1 cellular context compared by ENCODE assay signal in the genomic region with DNA sequence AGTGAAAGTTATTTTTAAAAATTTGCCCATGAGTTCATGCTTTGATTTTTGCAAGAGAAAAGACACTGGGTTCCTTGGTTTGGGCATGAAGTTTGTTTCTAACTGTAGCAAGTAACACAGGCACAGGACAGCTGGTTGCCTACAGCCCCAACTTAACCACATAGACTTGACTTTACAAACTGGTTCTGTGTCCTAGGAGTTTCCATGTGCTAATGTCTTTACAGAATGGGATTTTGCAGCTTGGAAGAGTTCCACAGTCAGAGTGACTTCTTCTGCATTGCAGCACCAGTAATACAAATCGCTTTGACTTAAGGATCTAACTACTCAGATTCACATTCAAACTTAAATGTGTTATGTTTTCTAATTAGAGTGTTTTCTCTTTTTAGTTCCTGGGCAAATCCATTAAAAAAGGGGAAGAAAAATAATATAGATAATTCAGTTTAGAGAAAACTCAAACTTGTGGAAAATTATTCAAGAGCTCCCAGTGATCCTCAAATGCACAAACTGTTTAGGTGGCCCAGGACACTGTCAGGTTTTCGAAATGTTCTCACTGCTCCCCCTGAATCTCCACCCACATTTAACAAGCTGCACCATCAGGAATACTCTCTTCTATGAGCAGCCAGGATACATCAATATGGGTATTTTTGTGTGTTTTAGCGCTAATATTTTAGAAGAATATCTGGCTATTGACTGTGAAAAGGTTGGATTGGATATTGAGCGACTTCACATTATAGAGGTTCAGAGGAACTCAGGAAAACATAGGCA.
TF ChIP-seq lines count a peak whose summit lies in the region.

No MANE protein-coding gene starts in this region.

TF ChIP-seq in GM12878, 131 proteins besides CTCF, POLR2A, EP300 and RAD21 (continued from another document):
- TF ChIP-seq SPI1 (IDR thresholded peaks at IDR 0.05; ENCODE audit: borderline replicate concordance, insufficient read depth, low read depth, low read length) (no peak), IKZF2 (IDR thresholded peaks at IDR 0.05) (no peak), TBL1XR1 (IDR thresholded peaks at IDR 0.05; ENCODE audit: low read depth, low read length) (no peak), TARDBP (IDR thresholded peaks at IDR 0.05; ENCODE audit: borderline replicate concordance) (no peak), FOS (IDR thresholded peaks at IDR 0.05; ENCODE audit: borderline replicate concordance, extremely low read depth, insufficient read length) (no peak), MXI1 (IDR thresholded peaks at IDR 0.05; ENCODE audit: low read depth, low read length) (no peak), SMC3 (IDR thresholded peaks at IDR 0.05; ENCODE audit: borderline replicate concordance, low read length) (no peak), BMI1 (IDR thresholded peaks at IDR 0.05; ENCODE audit: borderline replicate concordance) (no peak)
- TF ChIP-seq, protein P1, sequence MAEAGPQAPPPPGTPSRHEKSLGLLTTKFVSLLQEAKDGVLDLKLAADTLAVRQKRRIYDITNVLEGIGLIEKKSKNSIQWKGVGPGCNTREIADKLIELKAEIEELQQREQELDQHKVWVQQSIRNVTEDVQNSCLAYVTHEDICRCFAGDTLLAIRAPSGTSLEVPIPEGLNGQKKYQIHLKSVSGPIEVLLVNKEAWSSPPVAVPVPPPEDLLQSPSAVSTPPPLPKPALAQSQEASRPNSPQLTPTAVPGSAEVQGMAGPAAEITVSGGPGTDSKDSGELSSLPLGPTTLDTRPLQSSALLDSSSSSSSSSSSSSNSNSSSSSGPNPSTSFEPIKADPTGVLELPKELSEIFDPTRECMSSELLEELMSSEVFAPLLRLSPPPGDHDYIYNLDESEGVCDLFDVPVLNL (IDR thresholded peaks at IDR 0.05; ENCODE audit: low read depth, low read length), result no peak
